In the genomic region with DNA sequence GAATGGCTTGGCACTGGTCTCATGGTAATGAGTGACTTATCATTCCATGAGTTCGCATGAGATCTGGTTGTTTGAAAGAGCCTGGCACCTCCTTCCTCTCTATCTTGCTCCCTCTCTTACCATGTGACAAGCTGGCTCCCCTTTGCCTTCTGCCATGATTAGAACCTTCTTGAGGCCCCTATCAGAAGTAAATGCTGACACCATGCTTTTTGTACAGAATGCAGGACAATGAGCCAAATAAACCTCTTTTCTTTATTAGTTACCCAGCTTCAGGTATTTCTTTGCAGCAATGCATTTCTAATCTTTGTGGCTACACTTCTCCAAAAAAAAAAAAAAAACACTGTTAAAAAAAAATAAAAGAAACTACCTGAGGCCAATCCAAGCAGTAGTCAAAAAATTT, we compare ENCODE assay signal across 33 cellular contexts. TPM values are rescaled to one million over a fixed set of nuclear protein-coding genes. Genes with fewer than 3 reads are reported as not detected.
"Had no signal": no experiment of that assay in that cellular context is flagged by ENCODE, and none has a peak within 500 bp of the region (broad histone marks: within the 10 kb centered on the region; RNA-seq: fewer than 3 reads in every experiment).

No MANE protein-coding gene starts in this region.

- H3K27ac ChIP-seq: stomach, suprapubic skin, testis, thoracic aorta, thyroid gland, tibial artery, tibial nerve, transverse colon, upper lobe of left lung, upper lobe of right lung, uterus, vagina had no signal

- H3K36me3 ChIP-seq: stomach, suprapubic skin, thoracic aorta, thyroid gland, tibial artery, tibial nerve, transverse colon, upper lobe of left lung, upper lobe of right lung, uterus, vagina had no signal

- H3K4me1 Mint-ChIP-seq: stimulated activated effector memory CD8-positive, alpha-beta T cell treated with anti-CD3 and anti-CD28 coated beads, Interleukin-12 subunit alpha, Interleukin-12 subunit beta, amount 100 ng/mL, for 72 hours; stimulated activated memory B cell treated with anti-CD40 and anti-IgM and Interleukin-4, amounts not matched to agents 10 μg/mL and 1 μg/mL and 100 μg/mL, for 72 hours; stimulated activated naive B cell treated with anti-CD40 and anti-IgM and Interleukin-4, amounts not matched to agents 10 μg/mL and 1 μg/mL and 100 μg/mL, for 72 hours; stimulated activated naive CD8-positive, alpha-beta T cell treated with anti-CD3 and anti-CD28 coated beads, Interleukin-15, amount 100 ng/mL, for 72 hours had no signal

- ATAC-seq: stimulated activated effector memory CD8-positive, alpha-beta T cell treated with anti-CD3 and anti-CD28 coated beads, Interleukin-12 subunit alpha, Interleukin-12 subunit beta, amount 100 ng/mL, for 72 hours; stimulated activated memory B cell treated with anti-CD40 and anti-IgM and Interleukin-4, amounts not matched to agents 10 μg/mL and 1 μg/mL and 100 μg/mL, for 72 hours; stimulated activated naive B cell treated with anti-CD40 and anti-IgM and Interleukin-4, amounts not matched to agents 10 μg/mL and 1 μg/mL and 100 μg/mL, for 72 hours; stimulated activated naive CD8-positive, alpha-beta T cell treated with anti-CD3 and anti-CD28 coated beads, Interleukin-15, amount 100 ng/mL, for 72 hours; stimulated activated naive CD8-positive, alpha-beta T cell treated with anti-CD3 and anti-CD28 coated beads, Interleukin-15, Interleukin-2, amounts not matched to agents 100 U/mL and 50 U/mL, for 24 hours; upper lobe of right lung had no signal

- H3K27ac Mint-ChIP-seq: stimulated activated effector memory CD8-positive, alpha-beta T cell treated with anti-CD3 and anti-CD28 coated beads, Interleukin-12 subunit alpha, Interleukin-12 subunit beta, amount 100 ng/mL, for 72 hours; stimulated activated memory B cell treated with anti-CD40 and anti-IgM and Interleukin-4, amounts not matched to agents 10 μg/mL and 1 μg/mL and 100 μg/mL, for 72 hours; stimulated activated naive B cell treated with anti-CD40 and anti-IgM and Interleukin-4, amounts not matched to agents 10 μg/mL and 1 μg/mL and 100 μg/mL, for 72 hours; stimulated activated naive CD8-positive, alpha-beta T cell treated with anti-CD3 and anti-CD28 coated beads, Interleukin-15, amount 100 ng/mL, for 72 hours; stimulated activated naive CD8-positive, alpha-beta T cell treated with anti-CD3 and anti-CD28 coated beads, Interleukin-15, Interleukin-2, amounts not matched to agents 100 ng/mL and 50 ng/mL, for 24 hours; type B pancreatic cell had no signal

- H3K4me1 ChIP-seq: stomach, suprapubic skin, testis, thyroid gland, tibial artery, tibial nerve, transverse colon, upper lobe of left lung, upper lobe of right lung, uterus, vagina had no signal

- H3K27me3 ChIP-seq: stomach, suprapubic skin, testis, thyroid gland, tibial artery, tibial nerve, transverse colon, upper lobe of left lung, upper lobe of right lung, uterus, vagina had no signal

- H3K4me3 ChIP-seq: stomach, suprapubic skin, testis, thoracic aorta, thyroid gland, tibial artery, tibial nerve, transverse colon, upper lobe of left lung, upper lobe of right lung, uterus, vagina had no signal

- DNase-seq: stimulated activated CD4-positive, alpha-beta T cell treated with anti-CD3 and anti-CD28 coated beads, Interleukin-2, amount 100 ng/mL, for 48 hours; stimulated activated CD4-positive, alpha-beta T cell treated with anti-CD3 and anti-CD28 coated beads, Interleukin-4, amount 100 ng/mL, for 1 hour; stimulated activated CD4-positive, alpha-beta T cell treated with anti-CD3 and anti-CD28 coated beads, Interleukin-4, amount 100 ng/mL, for 24 hours; stimulated activated CD4-positive, alpha-beta T cell treated with anti-CD3 and anti-CD28 coated beads, Interleukin-4, amount 100 ng/mL, for 4 hours; stimulated activated CD8-positive, alpha-beta memory T cell treated with anti-CD3 and anti-CD28 coated beads, Interleukin-4, amount 100 ng/mL, for 48 hours; stimulated activated naive B cell treated with anti-CD40 and anti-IgM and Interleukin-4, amounts not matched to agents 10 μg/mL and 1 μg/mL and 100 μg/mL, for 72 hours; stimulated activated naive CD4-positive, alpha-beta T cell; stimulated activated naive CD4-positive, alpha-beta T cell treated with Interleukin-2 at 50 U/mL for 16 hours; stimulated activated naive CD8-positive, alpha-beta T cell treated with anti-CD3 and anti-CD28 coated beads, Interleukin-15, amount 100 ng/mL, for 72 hours; stimulated activated naive CD8-positive, alpha-beta T cell treated with anti-CD3 and anti-CD28 coated beads, Interleukin-15, Interleukin-2, amounts not matched to agents 100 U/mL and 50 U/mL, for 24 hours; stomach; substantia nigra; testis; thyroid gland; tibial artery; transverse colon; trophoblast cell; upper lobe of left lung; upper lobe of right lung; uterus had no signal

- FAIRE-seq: urothelium cell line had no signal

- H3K9me3 ChIP-seq: suprapubic skin, testis, thoracic aorta, thyroid gland, tibial artery, upper lobe of right lung, uterus, vagina had no signal

- H3K4me3 Mint-ChIP-seq: stimulated activated effector memory CD8-positive, alpha-beta T cell treated with anti-CD3 and anti-CD28 coated beads, Interleukin-12 subunit alpha, Interleukin-12 subunit beta, amount 100 ng/mL, for 72 hours; stimulated activated memory B cell treated with anti-CD40 and anti-IgM and Interleukin-4, amounts not matched to agents 10 μg/mL and 1 μg/mL and 100 μg/mL, for 72 hours; stimulated activated naive B cell treated with anti-CD40 and anti-IgM and Interleukin-4, amounts not matched to agents 10 μg/mL and 1 μg/mL and 100 μg/mL, for 72 hours; stimulated activated naive CD8-positive, alpha-beta T cell treated with anti-CD3 and anti-CD28 coated beads, Interleukin-15, amount 100 ng/mL, for 72 hours; stimulated activated naive CD8-positive, alpha-beta T cell treated with anti-CD3 and anti-CD28 coated beads, Interleukin-15, Interleukin-2, amounts not matched to agents 100 ng/mL and 50 ng/mL, for 24 hours; type B pancreatic cell had no signal

- H3K36me3 Mint-ChIP-seq: stimulated activated effector memory CD8-positive, alpha-beta T cell treated with anti-CD3 and anti-CD28 coated beads, Interleukin-12 subunit alpha, Interleukin-12 subunit beta, amount 100 ng/mL, for 72 hours; stimulated activated memory B cell treated with anti-CD40 and anti-IgM and Interleukin-4, amounts not matched to agents 10 μg/mL and 1 μg/mL and 100 μg/mL, for 72 hours; stimulated activated naive B cell treated with anti-CD40 and anti-IgM and Interleukin-4, amounts not matched to agents 10 μg/mL and 1 μg/mL and 100 μg/mL, for 72 hours; type B pancreatic cell had no signal

- H3K27me3 Mint-ChIP-seq: stimulated activated memory B cell treated with anti-CD40 and anti-IgM and Interleukin-4, amounts not matched to agents 10 μg/mL and 1 μg/mL and 100 μg/mL, for 72 hours; stimulated activated naive B cell treated with anti-CD40 and anti-IgM and Interleukin-4, amounts not matched to agents 10 μg/mL and 1 μg/mL and 100 μg/mL, for 72 hours; stimulated activated naive CD8-positive, alpha-beta T cell treated with anti-CD3 and anti-CD28 coated beads, Interleukin-15, amount 100 ng/mL, for 72 hours; stimulated activated naive CD8-positive, alpha-beta T cell treated with anti-CD3 and anti-CD28 coated beads, Interleukin-15, Interleukin-2, amounts not matched to agents 100 ng/mL and 50 ng/mL, for 24 hours; type B pancreatic cell had no signal

RNA-seq across cellular contexts. Expression of a gene that starts 17.1 kb away (rescaled TPM):
- total RNA-seq: subcutaneous adipose tissue, suprapubic skin, temporal lobe, testis, thoracic aorta, thyroid gland, tibial nerve, upper lobe of left lung, upper lobe of right lung, ureter, urinary bladder, uterus, vagina had no signal
- polyA plus RNA-seq: stomach, urinary bladder had no signal
